In the genomic region with DNA sequence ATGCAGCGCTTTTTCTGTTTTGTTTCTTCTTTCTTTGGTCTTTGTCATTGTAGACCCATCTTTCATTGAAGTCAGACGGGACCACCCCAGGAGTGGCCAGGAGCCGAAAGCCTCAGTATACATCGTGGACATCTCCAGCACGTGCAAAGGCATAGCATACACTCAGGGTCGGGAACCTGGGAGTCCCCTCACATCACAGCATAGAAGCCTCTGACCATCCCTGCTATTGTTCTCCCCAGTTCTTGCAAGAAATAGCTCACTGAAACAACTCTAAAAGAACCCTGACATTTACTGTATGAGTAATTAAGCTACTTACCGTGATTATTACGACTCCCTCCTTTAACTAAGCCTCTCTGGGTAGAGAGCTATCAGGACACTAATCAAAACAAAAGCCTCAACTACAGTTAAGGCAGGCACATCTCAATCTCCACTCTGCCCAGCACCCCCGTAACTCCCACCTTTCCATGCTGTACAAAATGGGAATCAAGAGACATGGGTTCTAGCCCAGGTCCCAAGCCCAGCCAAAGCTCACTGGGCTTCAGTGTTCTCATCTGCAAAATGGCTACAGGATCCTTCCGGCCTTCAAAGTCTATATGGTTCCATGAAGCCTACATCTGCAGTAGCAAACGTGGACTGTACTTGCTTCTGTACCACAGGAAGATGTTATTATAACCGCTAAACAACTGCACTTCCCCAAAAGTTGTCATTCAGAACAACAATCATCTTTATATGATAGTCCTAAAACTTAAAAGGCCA, we compare ENCODE assay signal across 12 cellular contexts. TPM values are rescaled to one million over a fixed set of nuclear protein-coding genes. Genes with fewer than 3 reads are reported as not detected.
DNase-seq lines count a peak whose midpoint lies in the region; ATAC-seq and TF ChIP-seq lines count a peak whose summit lies in the region.
"Had no signal": no experiment of that assay in that cellular context is flagged by ENCODE, and none has a peak within 500 bp of the region (broad histone marks: within the 10 kb centered on the region; RNA-seq: fewer than 3 reads in every experiment).

No MANE protein-coding gene starts in this region.

- peaks cover 0 to 6% of the 10 kb centered on the region in 2 donors for H3K4me1 ChIP-seq in right atrium auricular region
- H3K4me1 ChIP-seq: A549 had no signal

- H3K9me3 Mint-ChIP-seq in activated naive CD8-positive, alpha-beta T cell treated with anti-CD3 and anti-CD28 coated beads, Interleukin-2, amount 10 ng/mL, durations not matched to agents 7 days and 5 days = no peaks in the 10 kb centered on the region
- H3K9me3 Mint-ChIP-seq in stimulated activated effector memory CD8-positive, alpha-beta T cell treated with anti-CD3 and anti-CD28 coated beads, Interleukin-12 subunit alpha, Interleukin-12 subunit beta, amount 100 ng/mL, for 72 hours = no peaks in the 10 kb centered on the region

- H3K27ac Mint-ChIP-seq in activated naive CD8-positive, alpha-beta T cell treated with anti-CD3 and anti-CD28 coated beads, Interleukin-2, amount 10 ng/mL, durations not matched to agents 7 days and 5 days = peak overlapping the region; percentile 91
- peak overlapping the region; percentile 90 for H3K27ac Mint-ChIP-seq in stimulated activated effector memory CD8-positive, alpha-beta T cell treated with anti-CD3 and anti-CD28 coated beads, Interleukin-12 subunit alpha, Interleukin-12 subunit beta, amount 100 ng/mL, for 72 hours

- peak; percentile 63 to 66 for ATAC-seq in activated CD4-positive, CD25-positive, alpha-beta regulatory T cell treated with anti-CD3 and anti-CD28 coated beads, Interleukin-2, amount 50 U/mL, for 24 hours
- peak; percentile 18 for ATAC-seq in activated naive CD8-positive, alpha-beta T cell treated with anti-CD3 and anti-CD28 coated beads, Interleukin-2, amount 10 ng/mL, durations not matched to agents 7 days and 5 days (ENCODE audit: low read depth)
- peak; percentile 71 for ATAC-seq in stimulated activated effector memory CD8-positive, alpha-beta T cell treated with anti-CD3 and anti-CD28 coated beads, Interleukin-12 subunit alpha, Interleukin-12 subunit beta, amount 100 ng/mL, for 72 hours
- ATAC-seq: A549 had no signal

- peaks cover 59% of the 10 kb centered on the region for H3K36me3 Mint-ChIP-seq in activated naive CD8-positive, alpha-beta T cell treated with anti-CD3 and anti-CD28 coated beads, Interleukin-2, amount 10 ng/mL, durations not matched to agents 7 days and 5 days
- peaks cover 99% of the 10 kb centered on the region for H3K36me3 Mint-ChIP-seq in stimulated activated effector memory CD8-positive, alpha-beta T cell treated with anti-CD3 and anti-CD28 coated beads, Interleukin-12 subunit alpha, Interleukin-12 subunit beta, amount 100 ng/mL, for 72 hours

- H3K4me3 ChIP-seq in right atrium auricular region = no peak overlapping the region
- H3K4me3 ChIP-seq: A549 had no signal

- no peaks in the 10 kb centered on the region for H3K27me3 Mint-ChIP-seq in activated naive CD8-positive, alpha-beta T cell treated with anti-CD3 and anti-CD28 coated beads, Interleukin-2, amount 10 ng/mL, durations not matched to agents 7 days and 5 days

- no peak for TF ChIP-seq CTCF in right atrium auricular region (IDR thresholded peaks at IDR 0.05)

- DNase-seq in activated CD4-positive, CD25-positive, alpha-beta regulatory T cell treated with anti-CD3 and anti-CD28 coated beads, Interleukin-2, amount 50 U/mL, for 72 hours = no peak
- no peak for DNase-seq in activated naive CD8-positive, alpha-beta T cell treated with anti-CD3 and anti-CD28 coated beads, Interleukin-2, amount 10 ng/mL, durations not matched to agents 7 days and 5 days
- no peak for DNase-seq in stimulated activated effector memory CD8-positive, alpha-beta T cell treated with anti-CD3 and anti-CD28 coated beads, Interleukin-12 subunit alpha, Interleukin-12 subunit beta, amount 100 ng/mL, for 72 hours (ENCODE audit: low spot score in 2 of 2)
- DNase-seq in right atrium auricular region (ENCODE audit: low spot score) = no peak
- no peak for DNase-seq in GOT3 (lab: John Stamatoyannopoulos, UW)
- no peak for DNase-seq in cerebellar nuclear complex (lab: John Stamatoyannopoulos, UW)
- DNase-seq: cortex of kidney, hypothalamus, NCI-H2029 treated with DMSO at 0.1 percent for 48 hours had no signal

- H3K36me3 ChIP-seq in KOPT-K1 (ENCODE audit: insufficient read depth, low read length) (peaks cover 84% of the 10 kb centered on the region), right atrium auricular region (no peaks in the 10 kb centered on the region)

- no peaks in the 10 kb centered on the region for H3K9me3 ChIP-seq in KOPT-K1 (ENCODE audit: insufficient read depth, low read length, poor library complexity, severe bottlenecking)
- no peaks in the 10 kb centered on the region for H3K9me3 ChIP-seq in right atrium auricular region
- H3K9me3 ChIP-seq: A549 had no signal

- POLR2A ChIA-PET in activated naive CD8-positive, alpha-beta T cell treated with anti-CD3 and anti-CD28 coated beads, Interleukin-2, amount 10 ng/mL, durations not matched to agents 7 days and 5 days (lab: Charles Lee) = interaction anchor here (0.7 to 9.2 kb wide), 7 partner anchors 11 to 93 kb away, joined by 3 to 114 read pairs (median 6); no protein-coding TSS in a partner anchor

- peak overlapping the region; percentile 86 for H3K4me3 Mint-ChIP-seq in activated naive CD8-positive, alpha-beta T cell treated with anti-CD3 and anti-CD28 coated beads, Interleukin-2, amount 10 ng/mL, durations not matched to agents 7 days and 5 days
- peak overlapping the region; percentile 76 for H3K4me3 Mint-ChIP-seq in stimulated activated effector memory CD8-positive, alpha-beta T cell treated with anti-CD3 and anti-CD28 coated beads, Interleukin-12 subunit alpha, Interleukin-12 subunit beta, amount 100 ng/mL, for 72 hours

- no peaks in the 10 kb centered on the region for H3K27me3 ChIP-seq in right atrium auricular region

- peak overlapping the region; percentile 78 for H3K27ac ChIP-seq in KOPT-K1 (ENCODE audit: low read depth, low read length, poor library complexity, severe bottlenecking)
- H3K27ac ChIP-seq in right atrium auricular region = no peak overlapping the region
- H3K27ac ChIP-seq: A549 had no signal

- peaks cover 80% of the 10 kb centered on the region for H3K4me1 Mint-ChIP-seq in activated naive CD8-positive, alpha-beta T cell treated with anti-CD3 and anti-CD28 coated beads, Interleukin-2, amount 10 ng/mL, durations not matched to agents 7 days and 5 days
- peaks cover 81% of the 10 kb centered on the region for H3K4me1 Mint-ChIP-seq in stimulated activated effector memory CD8-positive, alpha-beta T cell treated with anti-CD3 and anti-CD28 coated beads, Interleukin-12 subunit alpha, Interleukin-12 subunit beta, amount 100 ng/mL, for 72 hours

RNA-seq across cellular contexts. Expression of a gene that starts 6.7 kb away (rescaled TPM):
- 100 to 1,000 TPM; 206 to 209 TPM for total RNA-seq in activated naive CD8-positive, alpha-beta T cell treated with anti-CD3 and anti-CD28 coated beads, Interleukin-2, amount 10 ng/mL, durations not matched to agents 7 days and 5 days
- 1 to 10 TPM; 4.0 to 4.4 TPM for total RNA-seq in right atrium auricular region

Comparison
In these comparisons a context has a peak if more than half of its experiments do, and no peak if none do; other contexts are left out.
1. ATAC-seq: peak in every context shown above with its lines; median percentile 71 in stimulated activated effector memory CD8-positive, alpha-beta T cell treated with anti-CD3 and anti-CD28 coated beads, Interleukin-12 subunit alpha, Interleukin-12 subunit beta, amount 100 ng/mL, for 72 hours; 64 in activated CD4-positive, CD25-positive, alpha-beta regulatory T cell treated with anti-CD3 and anti-CD28 coated beads, Interleukin-2, amount 50 U/mL, for 24 hours; 18 in activated naive CD8-positive, alpha-beta T cell treated with anti-CD3 and anti-CD28 coated beads, Interleukin-2, amount 10 ng/mL, durations not matched to agents 7 days and 5 days.
2. RNA of a gene that starts 6.7 kb away (total RNA-seq): 206 to 209 TPM in activated naive CD8-positive, alpha-beta T cell treated with anti-CD3 and anti-CD28 coated beads, Interleukin-2, amount 10 ng/mL, durations not matched to agents 7 days and 5 days; 4.0 to 4.4 TPM in right atrium auricular region; every median in the first group is over 10 times any median in the second.